ENCODE assay signal across 33 cellular contexts in genomic region chr1:84345220-84345619, GRCh38. TPM values are rescaled to one million over a fixed set of nuclear protein-coding genes. Genes with fewer than 3 reads are reported as not detected.
"Had no signal": no experiment of that assay in that cellular context is flagged by ENCODE, and none has a peak within 500 bp of the region (broad histone marks: within the 10 kb centered on the region; RNA-seq: fewer than 3 reads in every experiment).

No MANE protein-coding gene starts in this region.

- H3K36me3 ChIP-seq: ascending aorta, brain microvascular endothelial cell, heart right ventricle, left lung, neural progenitor cell, right atrium auricular region, spleen, tibial nerve had no signal

- H3K9ac ChIP-seq: neural progenitor cell, parathyroid adenoma had no signal

- H2AFZ ChIP-seq: neural progenitor cell, parathyroid adenoma had no signal

- H3K4me2 ChIP-seq: neural progenitor cell had no signal

- H3K27ac ChIP-seq: ascending aorta, brain microvascular endothelial cell, foreskin keratinocyte, heart right ventricle, left lung, neural progenitor cell, parathyroid adenoma, right atrium auricular region, spleen, tibial nerve had no signal

- H3K4me1 ChIP-seq: ascending aorta, foreskin keratinocyte, heart right ventricle, parathyroid adenoma, right atrium auricular region, spleen, tibial nerve had no signal

- H3K9me3 ChIP-seq: left lung, right atrium auricular region, tibial nerve had no signal

- H3K79me2 ChIP-seq: parathyroid adenoma had no signal

- H3K4me3 ChIP-seq: ascending aorta, heart right ventricle, left lung, lung, neural progenitor cell, right atrium auricular region, spleen, tibial nerve had no signal

- ATAC-seq: activated CD4-positive, alpha-beta T cell treated with anti-CD3 and anti-CD28 coated beads for 36 hours; activated CD8-positive, alpha-beta memory T cell treated with anti-CD3 and anti-CD28 coated beads, Interleukin-2, amount 10 ng/mL, durations not matched to agents 7 days and 5 days; activated CD8-positive, alpha-beta T cell treated with anti-CD3 and anti-CD28 coated beads, Interleukin-2, amount 10 ng/mL, durations not matched to agents 7 days and 5 days; effector memory CD8-positive, alpha-beta T cell; foreskin keratinocyte; heart right ventricle; left lung; natural killer cell had no signal

- DNase-seq: activated CD4-positive, alpha-beta T cell treated with anti-CD3 and anti-CD28 coated beads for 36 hours; activated CD4-positive, CD25-positive, alpha-beta regulatory T cell; activated CD8-positive, alpha-beta memory T cell treated with anti-CD3 and anti-CD28 coated beads, Interleukin-2, amount 10 ng/mL, durations not matched to agents 7 days and 5 days; activated CD8-positive, alpha-beta T cell treated with anti-CD3 and anti-CD28 coated beads, Interleukin-2, amount 10 ng/mL, durations not matched to agents 7 days and 5 days; activated T-cell treated with anti-CD3 and anti-CD28 coated beads, Interleukin-2, amount 50 U/mL, for 48 hours; brain microvascular endothelial cell; cortex of kidney; effector memory CD8-positive, alpha-beta T cell; erythroblast; foreskin keratinocyte; heart right ventricle; kidney glomerular epithelial cell; left lung; mesendoderm; natural killer cell; occipital lobe; spleen; stimulated activated naive CD4-positive, alpha-beta T cell treated with Interleukin-2 at 50 U/mL for 16 hours had no signal

- H3K27me3 ChIP-seq: ascending aorta, brain microvascular endothelial cell, foreskin keratinocyte, heart right ventricle, left lung, neural progenitor cell, right atrium auricular region, spleen, tibial nerve had no signal

RNA-seq across cellular contexts. Expression of gene SAMD13, which starts 43.7 kb away (rescaled TPM):
- total RNA-seq: ascending aorta; T-helper 1 cell treated with Interleukin-12 subunit alpha and Interleukin-12 subunit beta and Interleukin-4 antibody, amounts not matched to agents 30 ng/mL and 1 ng/mL, for 36 hours had no signal

RNA-seq across cellular contexts. Expression of gene DNASE2B, which starts 53.1 kb away (rescaled TPM):
- total RNA-seq: activated CD4-positive, alpha-beta T cell treated with anti-CD3 and anti-CD28 coated beads for 36 hours; activated CD8-positive, alpha-beta memory T cell treated with anti-CD3 and anti-CD28 coated beads, Interleukin-2, amount 10 ng/mL, durations not matched to agents 7 days and 5 days; activated CD8-positive, alpha-beta T cell treated with anti-CD3 and anti-CD28 coated beads, Interleukin-2, amount 10 ng/mL, durations not matched to agents 7 days and 5 days; activated T-helper 2 cell treated with anti-CD3 and anti-CD28 coated beads, Interferon-gamma antibody, Interleukin-2, Interleukin-4, amounts not matched to agents 10 μg/mL and 5 μg/mL and 100 μg/mL, durations not matched to agents 14 hours and 24 hours and 36 hours; ascending aorta; cardiac septum; cerebellum; foreskin keratinocyte; glomerular endothelial cell; mononuclear cell; natural killer cell; pulmonary artery endothelial cell; right atrium auricular region; T-helper 1 cell treated with Interleukin-12 subunit alpha and Interleukin-12 subunit beta and Interleukin-4 antibody, amounts not matched to agents 30 ng/mL and 1 ng/mL, for 36 hours; temporal lobe; tibial nerve; urinary bladder had no signal
- polyA plus RNA-seq: foreskin keratinocyte, heart right ventricle, urinary bladder had no signal
